8 cellular contexts compared by ENCODE assay signal in the genomic region with DNA sequence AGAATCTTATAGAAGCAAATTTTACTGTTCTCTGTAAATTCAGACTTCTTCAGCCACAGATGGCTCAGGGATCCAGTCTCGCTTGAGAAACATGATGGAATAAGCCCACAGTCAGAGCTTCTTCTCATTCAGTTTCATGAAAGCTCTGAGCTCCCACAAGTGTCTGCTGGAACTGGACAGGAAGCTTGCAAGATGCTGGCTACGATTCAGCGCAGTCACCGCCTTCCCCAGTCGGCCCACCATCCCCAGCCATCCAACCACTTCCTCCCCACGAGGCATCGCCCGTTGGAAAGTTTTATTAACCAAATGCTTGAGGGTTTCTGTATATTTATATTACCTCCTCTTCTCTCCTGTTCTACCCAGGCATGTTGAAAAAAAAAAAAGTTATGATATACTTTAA.
DNase-seq lines count a peak whose midpoint lies in the region; ATAC-seq and TF ChIP-seq lines count a peak whose summit lies in the region.

No MANE protein-coding gene starts in this region.

- no peaks in the 10 kb centered on the region for H3K27me3 ChIP-seq in adrenal gland

- 51 to 60% (median 54%) methylated on average over 8 of the region's 8 CpGs for WGBS in adrenal gland, 4 donors

- no peak overlapping the region for H3K4me3 ChIP-seq in adrenal gland

- TF ChIP-seq CTCF in adrenal gland (IDR thresholded peaks at IDR 0.05) = no peak
- TF ChIP-seq CTCF in mesothelial cell of epicardium (IDR thresholded peaks at IDR 0.05; ENCODE audit: unreplicated experiment) = no peak

- peaks cover 28 to 38% of the 10 kb centered on the region in 2 donors for H3K4me1 ChIP-seq in adrenal gland (replicated peaks in 1 of 2)

- peaks cover 4% of the 10 kb centered on the region for H3K9me3 Mint-ChIP-seq in mesothelial cell of epicardium

- H3K36me3 ChIP-seq in adrenal gland (replicated peaks in 1 of 2) = no peaks in the 10 kb centered on the region

- H3K36me3 Mint-ChIP-seq in mesothelial cell of epicardium = peaks cover 10% of the 10 kb centered on the region

- ATAC-seq in HG02759 (IDR thresholded peaks at IDR 0.05; ENCODE audit: unreplicated experiment) = peak; percentile 57
- no peak for ATAC-seq in GM21526 (IDR thresholded peaks at IDR 0.05; ENCODE audit: low FRiP score, unreplicated experiment)

- TF ChIP-seq POLR2A in adrenal gland (IDR thresholded peaks at IDR 0.05) = no peak

- peaks cover 39% of the 10 kb centered on the region for H3K4me1 Mint-ChIP-seq in mesothelial cell of epicardium

- intact Hi-C loops in adrenal gland (cut with DNase I) = no loop called here

- DNase-seq in Ammon's horn (ENCODE audit: low spot score) (peak; percentile 65), adrenal gland (peak in 6 of 7 donors; percentile 34 to 72 (median 58)), mesothelial cell of epicardium (ENCODE audit: low spot score in 2 of 2, unreplicated experiment in 2 of 2) (no peak), NCI-H1436 treated with DMSO at 0.1 percent for 48 hours (lab: John Stamatoyannopoulos, UW) (no peak), NCI-H2196 treated with DMSO at 0.1 percent for 48 hours (lab: John Stamatoyannopoulos, UW; ENCODE audit: unreplicated experiment) (no peak)
- DNase-seq in effector CD8-positive, alpha-beta T cell (lab: John Stamatoyannopoulos, UW) = no peak

- H3K27ac ChIP-seq in adrenal gland = peak overlapping the region in 4 of 5 donors; percentile 86 to 96 (median 93)

- H3K9me3 ChIP-seq in adrenal gland (replicated peaks in 1 of 3) = no peaks in the 10 kb centered on the region

- peak overlapping the region; percentile 44 for H3K27ac Mint-ChIP-seq in mesothelial cell of epicardium

- no peak overlapping the region for H3K4me3 Mint-ChIP-seq in mesothelial cell of epicardium

- no peaks in the 10 kb centered on the region for H3K27me3 Mint-ChIP-seq in mesothelial cell of epicardium (ENCODE audit: low read depth)

Comparison
In these comparisons a context has a peak if more than half of its experiments do, and no peak if none do; other contexts are left out.
1. DNase-seq: peak in Ammon's horn (single experiment) and adrenal gland (6 of 7); none in mesothelial cell of epicardium (0 of 2), NCI-H1436 treated with DMSO at 0.1 percent for 48 hours (single experiment), effector CD8-positive, alpha-beta T cell (single experiment) and NCI-H2196 treated with DMSO at 0.1 percent for 48 hours (single experiment).